ENCODE assay signal across 1 cellular context in the genomic region with DNA sequence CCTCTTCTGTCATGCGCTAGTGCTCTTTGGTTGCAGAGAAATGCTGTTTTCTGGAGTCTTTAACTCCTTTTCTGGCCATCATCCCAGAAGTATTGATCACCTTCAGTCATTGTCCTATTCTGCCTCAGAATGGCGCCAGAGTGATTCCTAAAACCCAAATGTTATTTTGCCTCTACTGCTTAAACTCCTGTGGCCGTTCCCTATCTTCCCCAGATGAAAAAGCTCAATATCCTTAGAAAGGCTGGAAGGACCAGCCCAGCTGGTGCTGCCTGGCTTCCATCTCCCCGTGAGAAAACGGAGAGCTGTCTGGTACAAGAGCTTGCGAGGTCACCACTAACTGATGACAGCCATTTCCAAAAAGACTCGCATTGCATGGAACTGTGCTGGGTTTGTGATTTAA.
TF ChIP-seq lines count a peak whose summit lies in the region.

No MANE protein-coding gene starts in this region.

TF ChIP-seq in GM23338, 12 proteins besides CTCF, POLR2A, EP300 and RAD21 (continued from another document):
- TF ChIP-seq, protein P1, sequence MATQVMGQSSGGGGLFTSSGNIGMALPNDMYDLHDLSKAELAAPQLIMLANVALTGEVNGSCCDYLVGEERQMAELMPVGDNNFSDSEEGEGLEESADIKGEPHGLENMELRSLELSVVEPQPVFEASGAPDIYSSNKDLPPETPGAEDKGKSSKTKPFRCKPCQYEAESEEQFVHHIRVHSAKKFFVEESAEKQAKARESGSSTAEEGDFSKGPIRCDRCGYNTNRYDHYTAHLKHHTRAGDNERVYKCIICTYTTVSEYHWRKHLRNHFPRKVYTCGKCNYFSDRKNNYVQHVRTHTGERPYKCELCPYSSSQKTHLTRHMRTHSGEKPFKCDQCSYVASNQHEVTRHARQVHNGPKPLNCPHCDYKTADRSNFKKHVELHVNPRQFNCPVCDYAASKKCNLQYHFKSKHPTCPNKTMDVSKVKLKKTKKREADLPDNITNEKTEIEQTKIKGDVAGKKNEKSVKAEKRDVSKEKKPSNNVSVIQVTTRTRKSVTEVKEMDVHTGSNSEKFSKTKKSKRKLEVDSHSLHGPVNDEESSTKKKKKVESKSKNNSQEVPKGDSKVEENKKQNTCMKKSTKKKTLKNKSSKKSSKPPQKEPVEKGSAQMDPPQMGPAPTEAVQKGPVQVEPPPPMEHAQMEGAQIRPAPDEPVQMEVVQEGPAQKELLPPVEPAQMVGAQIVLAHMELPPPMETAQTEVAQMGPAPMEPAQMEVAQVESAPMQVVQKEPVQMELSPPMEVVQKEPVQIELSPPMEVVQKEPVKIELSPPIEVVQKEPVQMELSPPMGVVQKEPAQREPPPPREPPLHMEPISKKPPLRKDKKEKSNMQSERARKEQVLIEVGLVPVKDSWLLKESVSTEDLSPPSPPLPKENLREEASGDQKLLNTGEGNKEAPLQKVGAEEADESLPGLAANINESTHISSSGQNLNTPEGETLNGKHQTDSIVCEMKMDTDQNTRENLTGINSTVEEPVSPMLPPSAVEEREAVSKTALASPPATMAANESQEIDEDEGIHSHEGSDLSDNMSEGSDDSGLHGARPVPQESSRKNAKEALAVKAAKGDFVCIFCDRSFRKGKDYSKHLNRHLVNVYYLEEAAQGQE (IDR thresholded peaks at IDR 0.05; ENCODE audit: unreplicated experiment): no peak
- no peak for TF ChIP-seq EZH2 (IDR thresholded peaks at IDR 0.05; ENCODE audit: low read depth, unreplicated experiment)
- no peak for TF ChIP-seq CREB1 (CRISPR knock-in tag; IDR thresholded peaks at IDR 0.05; ENCODE audit: low read depth)
- TF ChIP-seq JUNB (IDR thresholded peaks at IDR 0.05; ENCODE audit: unreplicated experiment): no peak
- TF ChIP-seq EZH2phosphoT487 (IDR thresholded peaks at IDR 0.05; ENCODE audit: unreplicated experiment): no peak
- TF ChIP-seq, protein P2, sequence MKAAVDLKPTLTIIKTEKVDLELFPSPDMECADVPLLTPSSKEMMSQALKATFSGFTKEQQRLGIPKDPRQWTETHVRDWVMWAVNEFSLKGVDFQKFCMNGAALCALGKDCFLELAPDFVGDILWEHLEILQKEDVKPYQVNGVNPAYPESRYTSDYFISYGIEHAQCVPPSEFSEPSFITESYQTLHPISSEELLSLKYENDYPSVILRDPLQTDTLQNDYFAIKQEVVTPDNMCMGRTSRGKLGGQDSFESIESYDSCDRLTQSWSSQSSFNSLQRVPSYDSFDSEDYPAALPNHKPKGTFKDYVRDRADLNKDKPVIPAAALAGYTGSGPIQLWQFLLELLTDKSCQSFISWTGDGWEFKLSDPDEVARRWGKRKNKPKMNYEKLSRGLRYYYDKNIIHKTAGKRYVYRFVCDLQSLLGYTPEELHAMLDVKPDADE (IDR thresholded peaks at IDR 0.05): no peak
